In the genomic region with DNA sequence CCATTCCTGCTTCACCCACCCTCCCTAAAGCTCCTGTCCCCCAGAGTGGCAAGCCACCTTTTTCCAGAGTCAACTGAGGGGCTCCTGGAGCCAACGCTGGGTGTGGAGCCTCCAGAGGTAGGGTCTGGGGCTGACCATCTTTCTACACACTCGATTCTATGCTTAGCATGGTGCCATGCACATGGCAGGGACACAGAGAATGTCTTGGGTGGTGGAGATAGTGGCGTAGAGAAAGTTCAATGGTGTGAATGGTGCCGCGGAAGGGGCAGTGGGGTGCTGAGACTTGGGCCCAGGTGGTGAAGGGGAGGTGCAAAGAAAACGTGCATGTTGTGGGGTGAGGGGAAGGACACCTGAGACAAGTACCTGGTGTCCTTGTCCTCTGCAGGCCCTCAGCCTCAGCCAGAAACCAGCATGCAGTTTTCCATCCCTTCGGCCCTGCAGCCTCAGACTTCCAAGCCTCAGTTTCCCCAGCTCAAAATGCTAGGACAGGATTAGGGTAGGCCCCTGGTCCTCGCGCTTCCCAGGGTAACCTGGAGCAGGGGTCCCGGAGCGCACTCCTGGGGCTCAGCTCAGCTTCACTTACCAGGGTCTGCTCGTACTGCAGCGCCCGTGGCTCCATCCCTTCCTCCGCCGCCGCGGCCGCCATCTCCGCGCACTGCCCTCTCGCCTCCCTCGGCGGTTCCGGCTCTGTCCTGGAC, we compare ENCODE assay signal across 8 cellular contexts. TPM values are rescaled to one million over a fixed set of nuclear protein-coding genes. Genes with fewer than 3 reads are reported as not detected.
DNase-seq lines count a peak whose midpoint lies in the region; ATAC-seq, FAIRE-seq and TF ChIP-seq lines count a peak whose summit lies in the region.

No MANE protein-coding gene starts in this region.

- TF ChIP-seq CTCF in OCI-LY1 (IDR thresholded peaks at IDR 0.05; ENCODE audit: low read length): no peak
- no peak for TF ChIP-seq CTCF in endothelial cell of umbilical vein (IDR thresholded peaks at IDR 0.05; ENCODE audit: extremely low read depth in 1 of 2, insufficient read depth in 1 of 2, low read depth in 1 of 2, low read length in 2 of 2)
- TF ChIP-seq CTCF in ovary (IDR thresholded peaks at IDR 0.05): no peak

- H2AFZ ChIP-seq in OCI-LY1 (ENCODE audit: low read length) (no peak overlapping the region), endothelial cell of umbilical vein (ENCODE audit: low read depth, low read length) (peak overlapping the region; percentile 32)

- peak overlapping the region; percentile 83 for H3K4me2 ChIP-seq in OCI-LY1 (ENCODE audit: low read length)
- peak overlapping the region; percentile 36 for H3K4me2 ChIP-seq in endothelial cell of umbilical vein (ENCODE audit: insufficient read depth, low read length)

- no peaks in the 10 kb centered on the region for H3K9me1 ChIP-seq in endothelial cell of umbilical vein (replicated peaks; ENCODE audit: control insufficient read depth, extremely low read depth, insufficient read depth, low read length)

- H3K36me3 Mint-ChIP-seq in activated CD8-positive, alpha-beta memory T cell treated with anti-CD3 and anti-CD28 coated beads, Interleukin-2, amount 10 ng/mL, durations not matched to agents 7 days and 5 days: peaks cover 15% of the 10 kb centered on the region

- CTCF ChIA-PET in activated CD8-positive, alpha-beta memory T cell treated with anti-CD3 and anti-CD28 coated beads, Interleukin-2, amount 10 ng/mL, durations not matched to agents 7 days and 5 days (lab: Charles Lee): interaction anchor here (0.9 to 2.0 kb wide), 3 partner anchors 8 to 72 kb away, joined by 3 to 6 read pairs (median 3); no protein-coding TSS in a partner anchor
- CTCF ChIA-PET in endothelial cell of umbilical vein (lab: Charles Lee): interaction anchor here (1.2 to 2.9 kb wide), 7 partner anchors 11 to 180 kb away, joined by 3 to 17 read pairs (median 4); no protein-coding TSS in a partner anchor

- H3K4me1 ChIP-seq in OCI-LY1 (ENCODE audit: insufficient read depth, low read length, severe bottlenecking) (peaks cover 19% of the 10 kb centered on the region), endothelial cell of umbilical vein (ENCODE audit: control insufficient read depth, extremely low read depth, insufficient read depth, low read length) (peaks cover 14% of the 10 kb centered on the region), ovary (ENCODE audit: insufficient read depth) (peaks cover 19% of the 10 kb centered on the region)

- no peaks in the 10 kb centered on the region for H3K9me2 ChIP-seq in OCI-LY1 (ENCODE audit: low read depth, low read length)

- no peak for TF ChIP-seq EP300 in ovary (IDR thresholded peaks at IDR 0.05)

- H3K27ac Mint-ChIP-seq in activated CD8-positive, alpha-beta memory T cell treated with anti-CD3 and anti-CD28 coated beads, Interleukin-2, amount 10 ng/mL, durations not matched to agents 7 days and 5 days: no peak overlapping the region

- no peaks in the 10 kb centered on the region for H3F3A ChIP-seq in OCI-LY1 (ENCODE audit: insufficient read depth, low read length)

- intact Hi-C loops in endothelial cell of umbilical vein (cut with micrococcal nuclease) (no loop called here), ovary (cut with DNase I) (loop anchor here in 1 of 4 donors (10.0 kb wide), 1 partner anchor 46 kb away; a partner anchor contains a TSS)

- BruUV-seq in endothelial cell of umbilical vein (replicated peaks; lab: Mats Ljungman, UMichigan): no TSS peak

- TF ChIP-seq POLR2A in endothelial cell of umbilical vein (IDR thresholded peaks at IDR 0.05; ENCODE audit: low read depth, low read length) (no peak), ovary (IDR thresholded peaks at IDR 0.05) (no peak)

- FAIRE-seq in endothelial cell of umbilical vein (lab: Jason Lieb, UNC): peak; percentile 37

- dilution Hi-C loops in endothelial cell of umbilical vein (cut with MboI; ENCODE audit: extremely low pct_ligation_motif_present, low sequenced_read_pairs): no loop called here

- peaks cover 5% of the 10 kb centered on the region for H3K27me3 Mint-ChIP-seq in activated CD8-positive, alpha-beta memory T cell treated with anti-CD3 and anti-CD28 coated beads, Interleukin-2, amount 10 ng/mL, durations not matched to agents 7 days and 5 days

- H3K36me3 ChIP-seq in OCI-LY1 (ENCODE audit: insufficient read depth, low read length) (peaks cover 12% of the 10 kb centered on the region), endothelial cell of umbilical vein (ENCODE audit: control insufficient read depth in 2 of 2, extremely low read depth in 1 of 2, insufficient read depth in 2 of 2, low read length in 2 of 2) (peaks cover 0 to 6% of the 10 kb centered on the region in 2 experiments), ovary (no peaks in the 10 kb centered on the region)

- WGBS in ovary, 3 donors: 2 to 5% (median 4%) methylated on average over 25 of the region's 25 CpGs

- H3K79me2 ChIP-seq in OCI-LY1 (ENCODE audit: insufficient read depth, low read length) (no peaks in the 10 kb centered on the region), endothelial cell of umbilical vein (ENCODE audit: control insufficient read depth, insufficient read depth, low read length) (peaks cover 21% of the 10 kb centered on the region)

- H3K9me3 Mint-ChIP-seq in activated CD8-positive, alpha-beta memory T cell treated with anti-CD3 and anti-CD28 coated beads, Interleukin-2, amount 10 ng/mL, durations not matched to agents 7 days and 5 days (ENCODE audit: low read depth): no peaks in the 10 kb centered on the region

- POLR2A ChIA-PET in endothelial cell of umbilical vein (lab: Charles Lee): no interaction called here

- H3K4me1 Mint-ChIP-seq in activated CD8-positive, alpha-beta memory T cell treated with anti-CD3 and anti-CD28 coated beads, Interleukin-2, amount 10 ng/mL, durations not matched to agents 7 days and 5 days: peaks cover 28% of the 10 kb centered on the region

- H3K27me3 ChIP-seq in OCI-LY1 (ENCODE audit: insufficient read depth, low read length): peaks cover 5% of the 10 kb centered on the region; the same call in 1 of the 2 replicates
- no peaks in the 10 kb centered on the region for H3K27me3 ChIP-seq in endothelial cell of umbilical vein (ENCODE audit: control insufficient read depth in 2 of 2, insufficient read depth in 2 of 2, low read length in 2 of 2)
- H3K27me3 ChIP-seq in ovary: no peaks in the 10 kb centered on the region

- no peak overlapping the region for H3K27ac ChIP-seq in OCI-LY1 (ENCODE audit: low read depth, low read length, poor library complexity, severe bottlenecking)
- no peak overlapping the region for H3K27ac ChIP-seq in endothelial cell of umbilical vein (ENCODE audit: insufficient read depth, low read depth, low read length)
- peak overlapping the region; percentile 95 to 100 for H3K27ac ChIP-seq in ovary

- H3K4me3 ChIP-seq in OCI-LY1 (ENCODE audit: low read depth, low read length, poor library complexity, severe bottlenecking) (peak overlapping the region; percentile 84), endothelial cell of umbilical vein (replicated peaks in 1 of 3; ENCODE audit: insufficient read depth in 1 of 3, low read depth in 1 of 3, low read length in 3 of 3) (peak overlapping the region; percentile 3 to 87 (median 59)), ovary (peak overlapping the region; percentile 76)

- H4K20me1 ChIP-seq in OCI-LY1 (ENCODE audit: insufficient read depth, low read length) (no peaks in the 10 kb centered on the region), endothelial cell of umbilical vein (replicated peaks; ENCODE audit: control insufficient read depth, extremely low read depth, insufficient read depth, low read length) (no peaks in the 10 kb centered on the region)

- ATAC-seq in activated CD8-positive, alpha-beta memory T cell treated with anti-CD3 and anti-CD28 coated beads, Interleukin-2, amount 10 ng/mL, durations not matched to agents 7 days and 5 days: no peak
- ATAC-seq in HG02571 (IDR thresholded peaks at IDR 0.05; ENCODE audit: unreplicated experiment): no peak

- H3K9ac ChIP-seq in OCI-LY1 (ENCODE audit: low read length) (peak overlapping the region; percentile 62; the same call in 1 of the 2 replicates), endothelial cell of umbilical vein (replicated peaks; ENCODE audit: extremely low read depth, insufficient read depth, low read length) (peak overlapping the region; percentile 18)

- DNase-seq in activated CD8-positive, alpha-beta memory T cell treated with anti-CD3 and anti-CD28 coated beads, Interleukin-2, amount 10 ng/mL, durations not matched to agents 7 days and 5 days: no peak
- DNase-seq in activated CD8-positive, alpha-beta memory T cell treated with anti-CD3 and anti-CD28 coated beads, Interleukin-2, amount 50 U/mL, for 4 hours: no peak
- peak; percentile 18 for DNase-seq in endothelial cell of umbilical vein (ENCODE audit: low read depth, low spot score)
- DNase-seq in ovary: no peak
- DNase-seq in mesenteric fat pad (ENCODE audit: low spot score): no peak
- no peak for DNase-seq in activated CD8-positive, alpha-beta memory T cell treated with anti-CD3 and anti-CD28 coated beads, Interleukin-2, amount 50 U/mL, for 48 hours

- no peaks in the 10 kb centered on the region for H3K9me3 ChIP-seq in OCI-LY1 (ENCODE audit: low read length)
- no peaks in the 10 kb centered on the region for H3K9me3 ChIP-seq in endothelial cell of umbilical vein (replicated peaks; ENCODE audit: control insufficient read depth, insufficient read depth, low read length)
- no peaks in the 10 kb centered on the region for H3K9me3 ChIP-seq in ovary

- H3K4me3 Mint-ChIP-seq in activated CD8-positive, alpha-beta memory T cell treated with anti-CD3 and anti-CD28 coated beads, Interleukin-2, amount 10 ng/mL, durations not matched to agents 7 days and 5 days: peak overlapping the region; percentile 63

RNA-seq across cellular contexts. Expression of a gene that starts 0.4 kb away (rescaled TPM):
- 1 to 10 TPM; 3.4 to 4.1 TPM for total RNA-seq in activated CD8-positive, alpha-beta memory T cell treated with anti-CD3 and anti-CD28 coated beads, Interleukin-2, amount 10 ng/mL, durations not matched to agents 7 days and 5 days
- total RNA-seq in endothelial cell of umbilical vein: 6.5 and 9.9 TPM in 2 replicates
- 3.5 and 4.9 TPM in 2 replicates for polyA plus RNA-seq in endothelial cell of umbilical vein
- polyA plus RNA-seq in endothelial cell of umbilical vein (2011; cell fraction: cytosol; rRNA removed): 2.6 TPM in 2 replicates
- polyA plus RNA-seq in endothelial cell of umbilical vein (2011; cell fraction: nucleus; rRNA removed): 15.3 and 20.5 TPM in 2 replicates
- 2.4 and 2.8 TPM in 2 replicates for polyA plus RNA-seq in endothelial cell of umbilical vein (2012)
- polyA minus RNA-seq in endothelial cell of umbilical vein: 7.2 and 8.3 TPM in 2 replicates
- polyA minus RNA-seq in endothelial cell of umbilical vein (2011; cell fraction: cytosol; rRNA and poly(A)+ RNA removed): 5.6 TPM
- polyA minus RNA-seq in endothelial cell of umbilical vein (2011; cell fraction: nucleus; rRNA and poly(A)+ RNA removed): 10.1 and 10.5 TPM in 2 replicates
- 10 to 100 TPM in 4 of 7 donors, 1 to 10 TPM in 3; 5.7 to 18.0 (median 15.4) TPM for total RNA-seq in ovary
- polyA plus RNA-seq in ovary: 10 to 100 TPM in 1 of 2 donors, 1 to 10 TPM in 1; 3.5 to 11.7 TPM
- 3.8 TPM for total RNA-seq in mesenteric fat pad

RNA-seq across cellular contexts. Expression of a gene that starts 0.5 kb away (rescaled TPM):
- total RNA-seq in activated CD8-positive, alpha-beta memory T cell treated with anti-CD3 and anti-CD28 coated beads, Interleukin-2, amount 10 ng/mL, durations not matched to agents 7 days and 5 days: 100 to 1,000 TPM in 1 of 2 experiments, 10 to 100 TPM in 1; 84.3 to 104 TPM
- total RNA-seq in endothelial cell of umbilical vein (80.5 and 89.0 TPM in 2 replicates), ovary (10 to 100 TPM; 47.3 to 86.9 (median 60.6) TPM), mesenteric fat pad (51.7 TPM)
- polyA plus RNA-seq in endothelial cell of umbilical vein (169 and 276 TPM in 2 replicates), ovary (10 to 100 TPM; 52.6 to 67.2 TPM)
- 135 and 171 TPM in 2 replicates for polyA plus RNA-seq in endothelial cell of umbilical vein (2011; cell fraction: cytosol; rRNA removed)
- polyA plus RNA-seq in endothelial cell of umbilical vein (2011; cell fraction: nucleus; rRNA removed): 245 and 329 TPM in 2 replicates
- 80.0 and 100 TPM in 2 replicates for polyA plus RNA-seq in endothelial cell of umbilical vein (2012)
- polyA minus RNA-seq in endothelial cell of umbilical vein: 64.5 and 78.7 TPM in 2 replicates
- 81.4 TPM for polyA minus RNA-seq in endothelial cell of umbilical vein (2011; cell fraction: cytosol; rRNA and poly(A)+ RNA removed)
- polyA minus RNA-seq in endothelial cell of umbilical vein (2011; cell fraction: nucleus; rRNA and poly(A)+ RNA removed): 50.5 and 52.0 TPM in 2 replicates

RNA-seq across cellular contexts. Expression of a gene that starts 17.0 kb away (rescaled TPM):
- not detected for total RNA-seq in activated CD8-positive, alpha-beta memory T cell treated with anti-CD3 and anti-CD28 coated beads, Interleukin-2, amount 10 ng/mL, durations not matched to agents 7 days and 5 days
- total RNA-seq in endothelial cell of umbilical vein (not detected in 2 replicates), ovary (1 to 10 TPM in 4 of 7 donors, under 1 TPM in 3; 0.34 to 2.0 (median 1.2) TPM), mesenteric fat pad (1.1 TPM)
- polyA plus RNA-seq in endothelial cell of umbilical vein (0.08 and 0.10 TPM in 2 replicates), ovary (1 to 10 TPM in 1 of 2 donors, under 1 TPM in 1; 0.98 to 1.5 TPM)
- 0.04 TPM in 1 of 2 replicates, not detected in the other for polyA plus RNA-seq in endothelial cell of umbilical vein (2011; cell fraction: cytosol; rRNA removed)
- polyA plus RNA-seq in endothelial cell of umbilical vein (2011; cell fraction: nucleus; rRNA removed): 0.13 and 0.17 TPM in 2 replicates
- polyA plus RNA-seq in endothelial cell of umbilical vein (2012): 0.22 TPM in 1 of 2 replicates, not detected in the other
- polyA minus RNA-seq in endothelial cell of umbilical vein: not detected in 2 replicates
- polyA minus RNA-seq in endothelial cell of umbilical vein (2011; cell fraction: cytosol; rRNA and poly(A)+ RNA removed): not detected
- not detected in 2 replicates for polyA minus RNA-seq in endothelial cell of umbilical vein (2011; cell fraction: nucleus; rRNA and poly(A)+ RNA removed)

RNA-seq across cellular contexts. Expression of a gene that starts 18.9 kb away (rescaled TPM):
- not detected for total RNA-seq in activated CD8-positive, alpha-beta memory T cell treated with anti-CD3 and anti-CD28 coated beads, Interleukin-2, amount 10 ng/mL, durations not matched to agents 7 days and 5 days
- total RNA-seq in endothelial cell of umbilical vein (0.40 and 0.53 TPM in 2 replicates), ovary (10 to 100 TPM; 11.5 to 37.3 (median 20.5) TPM), mesenteric fat pad (11.3 TPM)
- polyA plus RNA-seq in endothelial cell of umbilical vein (0.27 and 0.54 TPM in 2 replicates), ovary (10 to 100 TPM in 1 of 2 donors, 1 to 10 TPM in 1; 3.1 to 26.9 TPM)
- 0.04 and 0.14 TPM in 2 replicates for polyA plus RNA-seq in endothelial cell of umbilical vein (2011; cell fraction: cytosol; rRNA removed)
- 0.98 and 1.0 TPM in 2 replicates for polyA plus RNA-seq in endothelial cell of umbilical vein (2011; cell fraction: nucleus; rRNA removed)
- polyA plus RNA-seq in endothelial cell of umbilical vein (2012): 0.13 and 0.50 TPM in 2 replicates
- polyA minus RNA-seq in endothelial cell of umbilical vein: 0.05 and 0.28 TPM in 2 replicates
- polyA minus RNA-seq in endothelial cell of umbilical vein (2011; cell fraction: cytosol; rRNA and poly(A)+ RNA removed): not detected
- 0.10 and 0.67 TPM in 2 replicates for polyA minus RNA-seq in endothelial cell of umbilical vein (2011; cell fraction: nucleus; rRNA and poly(A)+ RNA removed)

RNA-seq across cellular contexts. Expression of a gene that starts 23.6 kb away (rescaled TPM):
- total RNA-seq in activated CD8-positive, alpha-beta memory T cell treated with anti-CD3 and anti-CD28 coated beads, Interleukin-2, amount 10 ng/mL, durations not matched to agents 7 days and 5 days: 1 to 10 TPM; 3.1 to 4.5 TPM
- total RNA-seq in endothelial cell of umbilical vein (19.9 and 26.8 TPM in 2 replicates), ovary (10 to 100 TPM; 16.4 to 37.8 (median 32.9) TPM), mesenteric fat pad (24.4 TPM)
- polyA plus RNA-seq in endothelial cell of umbilical vein (29.9 and 34.1 TPM in 2 replicates), ovary (10 to 100 TPM in 1 of 2 donors, 1 to 10 TPM in 1; 8.7 to 19.7 TPM)
- polyA plus RNA-seq in endothelial cell of umbilical vein (2011; cell fraction: cytosol; rRNA removed): 22.5 and 34.2 TPM in 2 replicates
- polyA plus RNA-seq in endothelial cell of umbilical vein (2011; cell fraction: nucleus; rRNA removed): 27.8 and 36.3 TPM in 2 replicates
- 15.8 and 22.6 TPM in 2 replicates for polyA plus RNA-seq in endothelial cell of umbilical vein (2012)
- 19.1 and 21.9 TPM in 2 replicates for polyA minus RNA-seq in endothelial cell of umbilical vein
- polyA minus RNA-seq in endothelial cell of umbilical vein (2011; cell fraction: cytosol; rRNA and poly(A)+ RNA removed): 10.8 TPM
- polyA minus RNA-seq in endothelial cell of umbilical vein (2011; cell fraction: nucleus; rRNA and poly(A)+ RNA removed): 12.3 and 12.8 TPM in 2 replicates

Comparison
In these comparisons a context has a peak if more than half of its experiments do, and no peak if none do; other contexts are left out.
1. H3K27ac ChIP-seq: peak in ovary (2 of 2); none in OCI-LY1 (single experiment) and endothelial cell of umbilical vein (single experiment).
2. Peak in every context shown above with its lines, with median percentiles within 50 percentile points of each other: H3K4me3 ChIP-seq.